20 cellular contexts compared by ENCODE assay signal in genomic region chr12:65653321-65653720, GRCh38.
"Had no signal": no experiment of that assay in that cellular context is flagged by ENCODE, and none has a peak within 500 bp of the region (broad histone marks: within the 10 kb centered on the region; RNA-seq: fewer than 3 reads in every experiment).

No MANE protein-coding gene starts in this region.

- H3K9me3 ChIP-seq: esophagus muscularis mucosa, mucosa of descending colon, testis, tibial nerve, upper lobe of right lung, vagina had no signal

- H3K9me3 Mint-ChIP-seq: immature natural killer cell; natural killer cell; stimulated activated naive B cell treated with anti-CD40 and anti-IgM and Interleukin-4, amounts not matched to agents 10 μg/mL and 1 μg/mL and 100 μg/mL, for 72 hours had no signal

- H3K36me3 Mint-ChIP-seq: immature natural killer cell; natural killer cell; stimulated activated naive B cell treated with anti-CD40 and anti-IgM and Interleukin-4, amounts not matched to agents 10 μg/mL and 1 μg/mL and 100 μg/mL, for 72 hours had no signal

- H3K4me3 ChIP-seq: esophagus muscularis mucosa, lung, mucosa of descending colon, testis, tibial nerve, upper lobe of right lung, vagina had no signal

- H3K4me1 ChIP-seq: testis, tibial nerve, vagina had no signal

- H3K27me3 ChIP-seq: esophagus muscularis mucosa, testis, tibial nerve, upper lobe of right lung, vagina had no signal

- DNase-seq: effector memory CD4-positive, alpha-beta T cell; immature natural killer cell; kidney; left cardiac atrium; left ventricle myocardium superior; mucosa of descending colon; natural killer cell; posterior cingulate gyrus; stimulated activated CD4-positive, alpha-beta T cell treated with anti-CD3 and anti-CD28 coated beads, Interleukin-2, amount 100 ng/mL, for 24 hours; stimulated activated CD4-positive, alpha-beta T cell treated with anti-CD3 and anti-CD28 coated beads, Interleukin-4, amount 100 ng/mL, for 4 hours; stimulated activated naive B cell treated with anti-CD40 and anti-IgM and Interleukin-4, amounts not matched to agents 10 μg/mL and 1 μg/mL and 100 μg/mL, for 72 hours; stimulated activated naive CD8-positive, alpha-beta T cell treated with anti-CD3 and anti-CD28 coated beads, Interleukin-15, amount 100 ng/mL, for 72 hours; testis; upper lobe of right lung had no signal

- H3K36me3 ChIP-seq: esophagus muscularis mucosa, tibial nerve, upper lobe of right lung, vagina had no signal

- H3K27ac ChIP-seq: esophagus muscularis mucosa, testis, tibial nerve, upper lobe of right lung, vagina had no signal

- H3K27ac Mint-ChIP-seq: immature natural killer cell; natural killer cell; stimulated activated naive B cell treated with anti-CD40 and anti-IgM and Interleukin-4, amounts not matched to agents 10 μg/mL and 1 μg/mL and 100 μg/mL, for 72 hours; stimulated activated naive CD8-positive, alpha-beta T cell treated with anti-CD3 and anti-CD28 coated beads, Interleukin-15, amount 100 ng/mL, for 72 hours had no signal

- H3K4me1 Mint-ChIP-seq: immature natural killer cell, natural killer cell had no signal

- ATAC-seq: left cardiac atrium; left ventricle myocardium superior; mucosa of descending colon; natural killer cell; sciatic nerve; stimulated activated naive B cell treated with anti-CD40 and anti-IgM and Interleukin-4, amounts not matched to agents 10 μg/mL and 1 μg/mL and 100 μg/mL, for 72 hours; stimulated activated naive CD8-positive, alpha-beta T cell treated with anti-CD3 and anti-CD28 coated beads, Interleukin-15, amount 100 ng/mL, for 72 hours; upper lobe of right lung had no signal

- H3K4me3 Mint-ChIP-seq: immature natural killer cell; natural killer cell; neural crest cell; stimulated activated naive B cell treated with anti-CD40 and anti-IgM and Interleukin-4, amounts not matched to agents 10 μg/mL and 1 μg/mL and 100 μg/mL, for 72 hours; stimulated activated naive CD8-positive, alpha-beta T cell treated with anti-CD3 and anti-CD28 coated beads, Interleukin-15, amount 100 ng/mL, for 72 hours had no signal
